ENCODE assay signal across 8 cellular contexts in the genomic region with DNA sequence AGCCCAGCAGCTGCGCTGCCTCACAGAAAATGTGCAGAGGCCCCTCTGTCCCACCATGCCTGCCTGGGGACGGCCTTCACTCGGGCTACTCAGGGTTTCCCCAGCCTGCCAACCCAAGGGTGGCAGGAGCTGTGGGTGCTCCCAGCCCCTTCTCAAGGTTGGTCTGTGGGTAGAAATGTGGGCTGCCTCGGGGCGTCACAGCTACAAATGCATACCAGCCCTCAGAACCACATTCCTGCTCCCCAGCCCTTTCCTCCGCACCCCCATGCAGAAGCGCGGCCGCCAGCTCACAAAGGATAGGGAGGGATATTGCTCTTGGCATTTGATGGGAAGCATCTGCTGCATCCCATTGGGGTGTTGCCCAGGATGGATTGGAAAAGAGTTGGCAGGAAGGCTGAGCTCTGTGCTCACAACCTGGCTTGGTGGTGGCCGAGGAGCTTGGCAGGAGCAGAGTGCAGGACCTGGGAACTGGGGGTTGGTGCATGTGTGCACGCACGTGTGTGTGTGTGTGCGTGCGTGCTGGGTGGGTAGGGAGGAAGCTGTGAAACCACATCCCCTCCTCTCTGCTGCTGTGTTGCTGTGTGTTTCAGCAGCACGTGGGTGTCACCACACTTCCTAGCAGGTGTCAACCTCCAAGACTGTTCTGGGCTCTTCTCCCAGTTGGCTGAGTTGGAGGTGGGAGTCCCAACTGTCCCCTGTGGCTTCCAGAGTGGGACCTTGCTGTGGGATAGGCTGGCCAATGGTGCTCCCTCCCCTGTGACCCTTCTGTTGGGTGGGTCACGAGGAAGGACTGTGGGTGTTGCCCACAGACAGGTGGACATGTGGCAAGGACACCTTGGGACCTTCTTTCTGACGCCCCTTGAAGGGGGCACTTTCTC.
DNase-seq lines count a peak whose midpoint lies in the region; ATAC-seq and TF ChIP-seq lines count a peak whose summit lies in the region.

No MANE protein-coding gene starts in this region.

- CTCF ChIA-PET in activated CD4-positive, alpha-beta T cell treated with anti-CD3 and anti-CD28 coated beads for 36 hours (lab: Charles Lee), result interaction anchor here (0.6 to 2.8 kb wide), 9 partner anchors 9 to 114 kb away, joined by 3 to 11 read pairs (median 4); no protein-coding TSS in a partner anchor

- intact Hi-C loops in activated CD4-positive, alpha-beta T cell treated with anti-CD3 and anti-CD28 coated beads for 36 hours (cut with DNase I, micrococcal nuclease), result loop anchor here (1.0 to 10.0 kb wide), 6 partner anchors 9 to 1300 kb away; no protein-coding TSS in a partner anchor
- intact Hi-C loops in dorsolateral prefrontal cortex (cut with DNase I) (no loop called here), lower leg skin (cut with DNase I; ENCODE audit: low total_unique reads) (no loop called here)

- no peaks in the 10 kb centered on the region for H3K27me3 ChIP-seq in dorsolateral prefrontal cortex

- peaks cover 32% of the 10 kb centered on the region for H3K36me3 Mint-ChIP-seq in activated CD4-positive, alpha-beta T cell treated with anti-CD3 and anti-CD28 coated beads for 36 hours (ENCODE audit: low read depth)
- peaks cover 13% of the 10 kb centered on the region for H3K36me3 Mint-ChIP-seq in nephron (ENCODE audit: low read depth)
- H3K36me3 Mint-ChIP-seq in type B pancreatic cell, result peaks cover 4% of the 10 kb centered on the region

- POLR2A ChIA-PET in activated CD4-positive, alpha-beta T cell treated with anti-CD3 and anti-CD28 coated beads for 36 hours (lab: Charles Lee), result interaction anchor here (1.0 to 1.8 kb wide), 5 partner anchors 9 to 29 kb away, joined by 3 to 13 read pairs (median 5); no protein-coding TSS in a partner anchor

- H3K4me3 ChIP-seq in dorsolateral prefrontal cortex (peak overlapping the region in 1 of 59 donors; percentile 3), lower leg skin (ENCODE audit: low read depth, poor library complexity, severe bottlenecking) (no peak overlapping the region)

- peaks cover 97% of the 10 kb centered on the region for H3K4me1 Mint-ChIP-seq in activated CD4-positive, alpha-beta T cell treated with anti-CD3 and anti-CD28 coated beads for 36 hours
- H3K4me1 Mint-ChIP-seq in nephron (peaks cover 83% of the 10 kb centered on the region), type B pancreatic cell (ENCODE audit: unreplicated experiment) (peaks cover 52% of the 10 kb centered on the region)

- no peaks in the 10 kb centered on the region for H3K27me3 Mint-ChIP-seq in activated CD4-positive, alpha-beta T cell treated with anti-CD3 and anti-CD28 coated beads for 36 hours
- H3K27me3 Mint-ChIP-seq in nephron (ENCODE audit: low read depth) (no peaks in the 10 kb centered on the region), type B pancreatic cell (no peaks in the 10 kb centered on the region)

- 38 to 46% methylated on average over 17 of the region's 17 CpGs for WGBS in lower leg skin, 2 donors

- peak; percentile 40 for ATAC-seq in GM18868 (IDR thresholded peaks at IDR 0.05; ENCODE audit: unreplicated experiment)
- peak; percentile 35 for ATAC-seq in HG03342 (IDR thresholded peaks at IDR 0.05; ENCODE audit: unreplicated experiment)
- ATAC-seq in activated CD4-positive, alpha-beta T cell treated with anti-CD3 and anti-CD28 coated beads for 36 hours, result peak; percentile 52

- peak overlapping the region; percentile 62 for H3K4me3 Mint-ChIP-seq in activated CD4-positive, alpha-beta T cell treated with anti-CD3 and anti-CD28 coated beads for 36 hours
- H3K4me3 Mint-ChIP-seq in nephron (peak overlapping the region; percentile 41 to 72 (median 52)), type B pancreatic cell (no peak overlapping the region)

- no peak for TF ChIP-seq POLR2A in lower leg skin (IDR thresholded peaks at IDR 0.05)

- DNase-seq in activated CD4-positive, alpha-beta T cell treated with anti-CD3 and anti-CD28 coated beads for 36 hours, result peak; percentile 90
- DNase-seq in dorsolateral prefrontal cortex (peak in 6 of 10 donors; percentile 66 to 92 (median 67)), type B pancreatic cell (ENCODE audit: extremely low spot score, unreplicated experiment) (no peak), lower leg skin (ENCODE audit: low spot score in 2 of 2) (no peak), ecto neural progenitor cell (ENCODE audit: low spot score) (no peak)

- H3K27ac ChIP-seq in dorsolateral prefrontal cortex, result peak overlapping the region in 57 of 59 donors; percentile 18 to 98 (median 68)

- no peaks in the 10 kb centered on the region for H3K9me3 Mint-ChIP-seq in activated CD4-positive, alpha-beta T cell treated with anti-CD3 and anti-CD28 coated beads for 36 hours (ENCODE audit: low read depth)
- no peaks in the 10 kb centered on the region for H3K9me3 Mint-ChIP-seq in nephron
- H3K9me3 Mint-ChIP-seq in type B pancreatic cell, result no peaks in the 10 kb centered on the region

- TF ChIP-seq CTCF in dorsolateral prefrontal cortex (IDR thresholded peaks at IDR 0.05 in 54 of 56, conservative IDR thresholded peaks at IDR 0.05 in 2 of 56; ENCODE audit: low read depth in 1 of 56, partially characterized antibody in 56 of 56) (no peak), nephron (IDR thresholded peaks at IDR 0.05; ENCODE audit: unreplicated experiment in 3 of 3) (no peak), type B pancreatic cell (conservative IDR thresholded peaks at IDR 0.05) (no peak), lower leg skin (IDR thresholded peaks at IDR 0.05) (no peak)

- H3K27ac Mint-ChIP-seq in activated CD4-positive, alpha-beta T cell treated with anti-CD3 and anti-CD28 coated beads for 36 hours, result peak overlapping the region; percentile 95
- peak overlapping the region; percentile 89 to 96 (median 94) for H3K27ac Mint-ChIP-seq in nephron
- H3K27ac Mint-ChIP-seq in type B pancreatic cell, result peak overlapping the region; percentile 70

Comparison
In these comparisons a context has a peak if more than half of its experiments do, and no peak if none do; other contexts are left out.
1. DNase-seq: peak in activated CD4-positive, alpha-beta T cell treated with anti-CD3 and anti-CD28 coated beads for 36 hours (single experiment) and dorsolateral prefrontal cortex (6 of 10); none in type B pancreatic cell (single experiment), lower leg skin (0 of 2) and ecto neural progenitor cell (single experiment).
2. intact Hi-C loops: an anchor here in activated CD4-positive, alpha-beta T cell treated with anti-CD3 and anti-CD28 coated beads for 36 hours (1.0 to 10.0 kb wide); none called in dorsolateral prefrontal cortex and lower leg skin.
3. Peak in every context shown above with its lines, with median percentiles within 50 percentile points of each other: ATAC-seq and H3K27ac Mint-ChIP-seq.